8 cellular contexts compared by ENCODE assay signal in the genomic region with DNA sequence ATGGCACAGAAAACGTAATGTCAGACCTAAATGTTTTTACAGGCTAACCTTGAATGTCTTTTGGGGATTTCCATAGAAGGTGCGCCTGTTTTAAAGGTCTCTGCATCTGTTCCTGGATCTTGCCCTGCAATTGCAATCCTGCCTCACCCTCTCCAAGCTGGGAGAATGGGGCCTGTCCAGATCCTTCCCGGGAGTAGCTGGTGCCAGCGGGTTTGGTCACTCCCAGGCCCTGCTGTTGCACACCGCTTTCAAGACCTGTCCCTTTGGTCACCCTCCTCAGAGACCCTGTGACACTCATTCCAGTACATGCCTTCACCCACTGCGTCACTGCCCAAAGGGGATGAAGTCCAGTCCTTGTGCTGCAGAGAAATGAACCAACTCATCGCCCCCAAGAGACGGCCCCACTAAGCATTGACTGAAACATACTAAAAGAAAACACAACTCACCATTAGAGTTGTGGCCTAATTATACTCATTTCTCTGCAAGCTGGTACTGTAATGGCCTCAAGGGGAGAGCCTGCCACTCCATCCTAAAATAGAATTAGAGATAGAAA. TPM values are rescaled to one million over a fixed set of nuclear protein-coding genes. Genes with fewer than 3 reads are reported as not detected.
A peak's percentile ranks its signal among the peaks of the same experiment; 100 is the strongest.
DNase-seq lines count a peak whose midpoint lies in the region; ATAC-seq and TF ChIP-seq lines count a peak whose summit lies in the region.

No MANE protein-coding gene starts in this region.

- peak overlapping the region; percentile 86 for H3K4me3 Mint-ChIP-seq in HFFc6

- no peaks in the 10 kb centered on the region for H3K27me3 ChIP-seq in BE2C
- no peaks in the 10 kb centered on the region for H3K27me3 ChIP-seq in neutrophil

- peak overlapping the region; percentile 99 for H3K27ac Mint-ChIP-seq in HFFc6

- H3K4me1 Mint-ChIP-seq in HFFc6 (ENCODE audit: low read depth), result peaks cover 56% of the 10 kb centered on the region

- H3K36me3 ChIP-seq in BE2C (peaks cover 23% of the 10 kb centered on the region), neutrophil (peaks cover 6% of the 10 kb centered on the region)

- no peaks in the 10 kb centered on the region for H3K9me3 ChIP-seq in BE2C
- no peaks in the 10 kb centered on the region for H3K9me3 ChIP-seq in neutrophil

- H3K27ac ChIP-seq in neutrophil, result peak overlapping the region; percentile 96

- H3K9me3 Mint-ChIP-seq in HFFc6, result no peaks in the 10 kb centered on the region

- H3K36me3 Mint-ChIP-seq in HFFc6 (ENCODE audit: low read depth), result peaks cover 16% of the 10 kb centered on the region

- ATAC-seq in esophagus mucosa (peak; percentile 1), HG03139 (IDR thresholded peaks at IDR 0.05; ENCODE audit: unreplicated experiment) (no peak), GM21786 (IDR thresholded peaks at IDR 0.05; ENCODE audit: unreplicated experiment) (no peak)

- H3K4me1 ChIP-seq in BE2C (peaks cover 21% of the 10 kb centered on the region), neutrophil (ENCODE audit: control insufficient read depth in 1 of 2, insufficient read depth in 1 of 2, low read depth in 1 of 2, low read length in 1 of 2) (peaks cover 55 to 59% of the 10 kb centered on the region in 2 experiments)

- peaks cover 14% of the 10 kb centered on the region for H3K27me3 Mint-ChIP-seq in HFFc6 (ENCODE audit: insufficient read depth)

- TF ChIP-seq CTCF in BE2C (IDR thresholded peaks at IDR 0.05; ENCODE audit: low read depth, low read length) (no peak), HFFc6 (IDR thresholded peaks at IDR 0.05) (no peak), neutrophil (IDR thresholded peaks at IDR 0.05) (no peak)

- peak; percentile 47 for DNase-seq in BE2C
- DNase-seq in HFFc6, result no peak
- peak; percentile 29 for DNase-seq in activated CD4-positive, alpha-beta T cell treated with anti-CD3 and anti-CD28 coated beads, Interleukin-2, amount 50 U/mL, for 1 hour
- DNase-seq in NAMALWA (ENCODE audit: low spot score), result no peak

- H3K4me3 ChIP-seq in BE2C (ENCODE audit: low read depth, low read length) (peak overlapping the region; percentile 52), neutrophil (ENCODE audit: low read depth in 1 of 2, low read length in 1 of 2) (peak overlapping the region; percentile 85 to 98)

RNA-seq across cellular contexts. Expression of a gene that starts 1.9 kb away (rescaled TPM):
- 199 TPM for polyA plus RNA-seq in BE2C (2012; ENCODE audit: insufficient read depth, insufficient read length, low read depth)
- total RNA-seq in HFFc6 (2021; fragmentation: NEBNext Ultra II Directional; extraction: Animal tissue kit (Norgen Biotek cat#: 25700)), result 10 to 100 TPM; 58.6 to 87.1 (median 73.2) TPM
- 78.2 TPM for total RNA-seq in esophagus mucosa

Comparison
In these comparisons a context has a peak if more than half of its experiments do, and no peak if none do; other contexts are left out.
1. DNase-seq: peak in BE2C (single experiment) and activated CD4-positive, alpha-beta T cell treated with anti-CD3 and anti-CD28 coated beads, Interleukin-2, amount 50 U/mL, for 1 hour (single experiment); none in HFFc6 (single experiment) and NAMALWA (single experiment).